Comparison of ENCODE assay signal across 7 cellular contexts in the genomic region with DNA sequence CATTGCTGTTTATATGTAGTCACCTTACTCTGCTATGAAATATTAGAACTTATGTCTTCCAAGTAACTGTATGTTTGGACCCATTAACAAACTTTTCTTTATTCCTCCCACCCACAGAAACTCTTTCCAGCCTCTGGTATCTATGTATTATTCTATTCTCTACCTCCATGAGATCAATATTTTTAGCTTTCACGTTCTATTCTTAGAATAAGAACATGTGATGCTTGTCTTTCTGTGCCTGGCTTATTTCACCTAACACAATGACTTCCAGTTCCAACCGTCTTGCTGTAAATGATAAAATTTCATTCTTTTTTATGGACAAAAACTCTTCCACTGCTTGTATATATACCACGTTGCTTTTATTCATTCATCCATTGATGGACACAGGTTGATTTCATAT. TPM values are rescaled to one million over a fixed set of nuclear protein-coding genes. Genes with fewer than 3 reads are reported as not detected.
"Had no signal": no experiment of that assay in that cellular context is flagged by ENCODE, and none has a peak within 500 bp of the region (broad histone marks: within the 10 kb centered on the region; RNA-seq: fewer than 3 reads in every experiment).

No MANE protein-coding gene starts in this region.

RNA-seq across cellular contexts. Expression of gene AMY1A, which starts 14.4 kb away (rescaled TPM):
- total RNA-seq: GM23248, GM23338, H1, H4, H7, H9, HFFc6 had no signal

RNA-seq across cellular contexts. Expression of gene AMY2A, which starts 24.0 kb away (rescaled TPM):
- total RNA-seq: GM23248, GM23338, H1, H4, H7, H9, HFFc6 had no signal

RNA-seq across cellular contexts. Expression of gene AMY1B, which starts 54.8 kb away (rescaled TPM):
- total RNA-seq: GM23248, GM23338, H1, H4, H7, H9, HFFc6 had no signal
